18 cellular contexts compared by ENCODE assay signal in the genomic region with DNA sequence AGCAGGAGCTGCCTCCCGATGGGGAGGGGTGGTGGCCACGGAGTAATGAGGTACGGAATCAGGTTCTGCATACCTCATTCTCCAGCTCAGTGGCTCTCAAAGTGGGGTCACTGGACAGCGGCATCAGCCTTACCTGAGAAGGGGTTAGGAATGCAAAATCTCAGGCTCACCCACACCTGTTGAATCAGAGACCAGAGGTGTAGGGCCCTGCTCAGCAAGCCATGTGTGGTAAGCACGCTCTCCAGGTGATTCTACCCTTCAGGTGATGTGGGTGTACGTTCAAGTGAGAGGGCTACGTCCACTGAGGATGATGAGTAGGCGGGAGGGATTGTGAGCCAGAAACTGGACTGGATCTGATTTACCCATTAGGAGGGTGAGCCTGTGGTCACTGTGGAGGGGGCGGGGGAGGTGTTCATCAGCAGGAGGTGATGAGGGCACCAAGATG.
"Had no signal": no experiment of that assay in that cellular context is flagged by ENCODE, and none has a peak within 500 bp of the region (broad histone marks: within the 10 kb centered on the region; RNA-seq: fewer than 3 reads in every experiment).

No MANE protein-coding gene starts in this region.

- ATAC-seq: esophagus mucosa; heart left ventricle; natural killer cell treated with Interleukin-12 subunit alpha and Interleukin-12 subunit beta and Interleukin-15 and Interleukin-18, amount 100 ng/mL, for 72 hours; right lobe of liver; stimulated activated naive B cell treated with anti-CD40 and anti-IgM and Interleukin-4, amounts not matched to agents 10 μg/mL and 1 μg/mL and 100 μg/mL, for 72 hours; stimulated activated naive CD8-positive, alpha-beta T cell treated with anti-CD3 and anti-CD28 coated beads, Interleukin-15, amount 100 ng/mL, for 72 hours had no signal

- H3K9me3 ChIP-seq: prostate gland, right lobe of liver, testis, transverse colon had no signal

- H3K36me3 ChIP-seq: heart left ventricle, left ventricle myocardium inferior, prostate gland, right lobe of liver, transverse colon had no signal

- H3K4me1 ChIP-seq: parathyroid adenoma, prostate gland, transverse colon had no signal

- H3K27ac ChIP-seq: heart left ventricle, left ventricle myocardium inferior, parathyroid adenoma, prostate gland, right lobe of liver, testis, transverse colon had no signal

- H3K27me3 ChIP-seq: heart left ventricle, right lobe of liver, testis, transverse colon had no signal

- DNase-seq: effector memory CD4-positive, alpha-beta T cell; heart left ventricle; hippocampal formation; islet precursor cell; left ventricle myocardium inferior; mammary epithelial cell; right lobe of liver; stimulated activated CD4-positive, alpha-beta T cell treated with anti-CD3 and anti-CD28 coated beads, Interleukin-15, amount 100 ng/mL, for 24 hours; stimulated activated CD4-positive, alpha-beta T cell treated with anti-CD3 and anti-CD28 coated beads, Interleukin-1b, Interleukin-23, amount 100 ng/mL, for 48 hours; stimulated activated CD4-positive, alpha-beta T cell treated with anti-CD3 and anti-CD28 coated beads, Interleukin-4, amount 100 ng/mL, for 4 hours; stimulated activated naive B cell treated with anti-CD40 and anti-IgM and Interleukin-4, amounts not matched to agents 10 μg/mL and 1 μg/mL and 100 μg/mL, for 72 hours; stimulated activated naive CD8-positive, alpha-beta T cell treated with anti-CD3 and anti-CD28 coated beads, Interleukin-15, amount 100 ng/mL, for 72 hours; testis; transverse colon had no signal

- H3K4me3 ChIP-seq: heart left ventricle, left ventricle myocardium inferior, prostate gland, right lobe of liver, testis, transverse colon had no signal
